8 cellular contexts compared by ENCODE assay signal in the genomic region with DNA sequence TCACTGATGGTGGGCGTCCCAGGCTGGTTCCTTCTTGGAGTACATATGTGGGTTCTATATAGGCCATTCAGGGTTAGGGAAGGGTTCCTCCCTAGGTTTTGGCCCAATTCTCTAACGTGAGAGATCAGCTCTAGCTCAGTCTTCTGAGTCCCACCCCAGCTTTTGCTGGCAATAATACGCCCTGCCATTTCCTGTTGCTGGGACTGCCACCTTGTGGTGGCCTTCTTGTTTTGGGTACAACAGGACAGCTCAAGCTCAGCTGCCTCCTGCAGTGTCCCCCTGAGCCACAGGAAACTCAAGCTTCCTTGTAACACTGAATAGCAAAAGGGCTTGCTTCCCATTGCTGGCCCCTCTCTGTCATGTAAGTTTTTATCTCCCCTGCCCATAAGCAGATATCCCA.
DNase-seq lines count a peak whose midpoint lies in the region; ATAC-seq and TF ChIP-seq lines count a peak whose summit lies in the region.

No MANE protein-coding gene starts in this region.

- H3K27me3 ChIP-seq in body of pancreas (no peaks in the 10 kb centered on the region), right lobe of liver (no peaks in the 10 kb centered on the region), thyroid gland (no peaks in the 10 kb centered on the region)

- H3K27ac ChIP-seq in body of pancreas: no peak overlapping the region
- H3K27ac ChIP-seq in right lobe of liver: no peak overlapping the region
- H3K27ac ChIP-seq in thyroid gland: no peak overlapping the region

- 55 to 65% methylated on average over 3 of the region's 3 CpGs for WGBS in body of pancreas, 2 donors
- 40% methylated on average over 1 of the region's 3 CpGs for WGBS in right lobe of liver (ENCODE audit: insufficient coverage, low coverage, low lambda C conversion rate, missing lambda C conversion rate)
- 57% methylated on average over 3 of the region's 3 CpGs for WGBS in thyroid gland, 2 donors

- peak; percentile 49 for DNase-seq in COLO668 (lab: John Stamatoyannopoulos, UW; ENCODE audit: unreplicated experiment)
- DNase-seq in T-helper 22 cell (ENCODE audit: low read depth): peak; percentile 4
- DNase-seq in body of pancreas: peak; percentile 45 to 71 (median 53)
- peak; percentile 41 to 59 (median 53) for DNase-seq in right lobe of liver
- peak; percentile 38 to 54 for DNase-seq in thyroid gland

- H3K36me3 ChIP-seq in body of pancreas (replicated peaks in 1 of 2; ENCODE audit: insufficient read depth in 1 of 2, low read depth in 2 of 2) (no peaks in the 10 kb centered on the region), right lobe of liver (no peaks in the 10 kb centered on the region), thyroid gland (no peaks in the 10 kb centered on the region)

- no peak overlapping the region for H3K4me3 ChIP-seq in body of pancreas
- H3K4me3 ChIP-seq in right lobe of liver: no peak overlapping the region
- no peak overlapping the region for H3K4me3 ChIP-seq in thyroid gland (replicated peaks in 1 of 3)

- ATAC-seq in GM18909 (IDR thresholded peaks at IDR 0.05; ENCODE audit: poor library complexity, unreplicated experiment): peak; percentile 83
- ATAC-seq in HG03442 (IDR thresholded peaks at IDR 0.05; ENCODE audit: unreplicated experiment): peak; percentile 51
- no peak for ATAC-seq in body of pancreas
- ATAC-seq in right lobe of liver: peak; percentile 66 to 80 (median 72)
- ATAC-seq in GM21390 (IDR thresholded peaks at IDR 0.05; ENCODE audit: unreplicated experiment): no peak

- intact Hi-C loops in body of pancreas (cut with DNase I) (no loop called here), right lobe of liver (cut with DNase I) (loop anchor here (10.0 kb wide), 2 partner anchors 212 to 222 kb away; no protein-coding TSS in a partner anchor), thyroid gland (cut with DNase I) (loop anchor here (10.0 kb wide), 1 partner anchor 202 kb away; no protein-coding TSS in a partner anchor)

- TF ChIP-seq CTCF in body of pancreas (IDR thresholded peaks at IDR 0.05) (peak; percentile 18 to 48 (median 31)), right lobe of liver (IDR thresholded peaks at IDR 0.05) (peak; percentile 24 to 54 (median 36)), thyroid gland (IDR thresholded peaks at IDR 0.05) (peak in 3 of 6 experiments; percentile 13 to 39 (median 25))

- TF ChIP-seq POLR2A in body of pancreas (IDR thresholded peaks at IDR 0.05) (no peak), right lobe of liver (IDR thresholded peaks at IDR 0.05) (no peak), thyroid gland (IDR thresholded peaks at IDR 0.05) (no peak)

- H3K9me3 ChIP-seq in body of pancreas (no peaks in the 10 kb centered on the region), right lobe of liver (no peaks in the 10 kb centered on the region), thyroid gland (no peaks in the 10 kb centered on the region)

- H3K4me1 ChIP-seq in body of pancreas (no peaks in the 10 kb centered on the region), right lobe of liver (no peaks in the 10 kb centered on the region), thyroid gland (no peaks in the 10 kb centered on the region)

Comparison
In these comparisons a context has a peak if more than half of its experiments do, and no peak if none do; other contexts are left out.
1. ATAC-seq: peak in GM18909 (single experiment), HG03442 (single experiment) and right lobe of liver (4 of 4); none in body of pancreas (single experiment) and GM21390 (single experiment).
2. Peak in every context shown above with its lines, with median percentiles within 50 percentile points of each other: DNase-seq.